8 cellular contexts compared by ENCODE assay signal in genomic region chr5:148831590-148832565, GRCh38. TPM values are rescaled to one million over a fixed set of nuclear protein-coding genes. Genes with fewer than 3 reads are reported as not detected.
DNase-seq lines count a peak whose midpoint lies in the region; ATAC-seq and TF ChIP-seq lines count a peak whose summit lies in the region.

No MANE protein-coding gene starts in this region.

- H3K27me3 ChIP-seq in MM.1S (replicated peaks; ENCODE audit: insufficient read depth, low read length) (no peaks in the 10 kb centered on the region), left ventricle myocardium inferior (ENCODE audit: low read depth) (no peaks in the 10 kb centered on the region), neuronal stem cell (ENCODE audit: control insufficient read depth in 3 of 3, insufficient read depth in 3 of 3, low read depth in 1 of 3, low read length in 3 of 3) (peaks cover 2 to 23% (median 14%) of the 10 kb centered on the region in 3 experiments)

- no CpG with 5 or more reads among the region's 8 CpGs for WGBS in neuronal stem cell (ENCODE audit: extremely low coverage in 2 of 2, insufficient read length in 2 of 2, insufficient replicate concordance in 1 of 2), 2 donors

- peaks cover 77% of the 10 kb centered on the region for H3F3A ChIP-seq in MM.1S (ENCODE audit: insufficient read depth, low read length)

- H2AK5ac ChIP-seq in neuronal stem cell (ENCODE audit: low read depth, low read length): no peak overlapping the region

- no peak overlapping the region for H3K27ac Mint-ChIP-seq in activated CD4-positive, alpha-beta T cell treated with anti-CD3 and anti-CD28 coated beads for 36 hours

- no peak overlapping the region for H3K23ac ChIP-seq in neuronal stem cell (ENCODE audit: low read depth, low read length, poor library complexity)

- no peaks in the 10 kb centered on the region for H3K9me3 ChIP-seq in MM.1S (replicated peaks; ENCODE audit: insufficient read depth, low read length)
- no peaks in the 10 kb centered on the region for H3K9me3 ChIP-seq in left ventricle myocardium inferior (replicated peaks)
- peaks cover 0 to 4% of the 10 kb centered on the region in 2 donors for H3K9me3 ChIP-seq in neuronal stem cell (replicated peaks in 1 of 2; ENCODE audit: control insufficient read depth in 2 of 2, insufficient read depth in 1 of 2, low read depth in 1 of 2, low read length in 2 of 2)

- no peak overlapping the region for H4K91ac ChIP-seq in neuronal stem cell (ENCODE audit: low read depth, low read length, poor library complexity)

- peaks cover 15% of the 10 kb centered on the region for H3K4me1 Mint-ChIP-seq in activated CD4-positive, alpha-beta T cell treated with anti-CD3 and anti-CD28 coated beads for 36 hours

- no peaks in the 10 kb centered on the region for H3K36me3 Mint-ChIP-seq in activated CD4-positive, alpha-beta T cell treated with anti-CD3 and anti-CD28 coated beads for 36 hours (ENCODE audit: low read depth)

- no peak overlapping the region for H4K8ac ChIP-seq in neuronal stem cell (ENCODE audit: low read depth, low read length)

- no peak overlapping the region for H3K4ac ChIP-seq in neuronal stem cell (ENCODE audit: low read length)

- H3K79me2 ChIP-seq in MM.1S (ENCODE audit: low read length): peaks cover 74% of the 10 kb centered on the region

- CTCF ChIA-PET in activated CD4-positive, alpha-beta T cell treated with anti-CD3 and anti-CD28 coated beads for 36 hours (lab: Charles Lee): interaction anchor here (1.4 kb wide), 1 partner anchor 11 kb away, joined by 3 read pairs; no protein-coding TSS in a partner anchor

- H3K14ac ChIP-seq in neuronal stem cell (ENCODE audit: low read length): no peak overlapping the region

- no peak overlapping the region for H2BK12ac ChIP-seq in neuronal stem cell (ENCODE audit: low read length)

- ATAC-seq in GM21717 (IDR thresholded peaks at IDR 0.05; ENCODE audit: unreplicated experiment): peak; percentile 93
- no peak for ATAC-seq in activated CD4-positive, alpha-beta T cell treated with anti-CD3 and anti-CD28 coated beads for 36 hours

- H3K27me3 Mint-ChIP-seq in activated CD4-positive, alpha-beta T cell treated with anti-CD3 and anti-CD28 coated beads for 36 hours: peaks cover 17% of the 10 kb centered on the region

- no peak overlapping the region for H3K4me3 Mint-ChIP-seq in activated CD4-positive, alpha-beta T cell treated with anti-CD3 and anti-CD28 coated beads for 36 hours

- H3K27ac ChIP-seq in MM.1S (ENCODE audit: low read length) (peak overlapping the region; percentile 95), left ventricle myocardium inferior (replicated peaks) (peak overlapping the region; percentile 96), neuronal stem cell (replicated peaks; ENCODE audit: low read length) (no peak overlapping the region)

- H2AFZ ChIP-seq in MM.1S (ENCODE audit: low read length): no peak overlapping the region
- H2AFZ ChIP-seq in neuronal stem cell (ENCODE audit: low read length): no peak overlapping the region

- no peak for TF ChIP-seq CTCF in GM10266 (IDR thresholded peaks at IDR 0.05; ENCODE audit: control insufficient read depth, insufficient read depth, low read depth, missing control alignments)
- no peak for TF ChIP-seq CTCF in MM.1S (IDR thresholded peaks at IDR 0.05; ENCODE audit: low read length)
- no peak for TF ChIP-seq CTCF in left ventricle myocardium inferior (IDR thresholded peaks at IDR 0.05; ENCODE audit: borderline replicate concordance)

- H3K36me3 ChIP-seq in MM.1S (replicated peaks; ENCODE audit: insufficient read depth, low read length): no peaks in the 10 kb centered on the region
- no peaks in the 10 kb centered on the region for H3K36me3 ChIP-seq in left ventricle myocardium inferior
- no peaks in the 10 kb centered on the region for H3K36me3 ChIP-seq in neuronal stem cell (replicated peaks in 1 of 2; ENCODE audit: control insufficient read depth in 2 of 2, insufficient read depth in 2 of 2, low read length in 2 of 2)

- POLR2A ChIA-PET in activated CD4-positive, alpha-beta T cell treated with anti-CD3 and anti-CD28 coated beads for 36 hours (lab: Charles Lee): no interaction called here

- no peaks in the 10 kb centered on the region for H3K9me3 Mint-ChIP-seq in activated CD4-positive, alpha-beta T cell treated with anti-CD3 and anti-CD28 coated beads for 36 hours (ENCODE audit: low read depth)

- H3K9ac ChIP-seq in MM.1S (ENCODE audit: low read length) (peak overlapping the region; percentile 67), neuronal stem cell (ENCODE audit: low read depth, low read length, poor library complexity) (no peak overlapping the region)

- H3K79me1 ChIP-seq in neuronal stem cell (ENCODE audit: low read depth, low read length): peaks cover 4% of the 10 kb centered on the region

- no peak overlapping the region for H2BK120ac ChIP-seq in neuronal stem cell (ENCODE audit: low read depth, low read length)

- intact Hi-C loops in left ventricle myocardium inferior (cut with micrococcal nuclease): no loop called here
- intact Hi-C loops in activated CD4-positive, alpha-beta T cell treated with anti-CD3 and anti-CD28 coated beads for 36 hours (cut with DNase I, micrococcal nuclease): no loop called here

- peak overlapping the region; percentile 92 for H3K4me2 ChIP-seq in MM.1S (ENCODE audit: low read depth, low read length)
- H3K4me2 ChIP-seq in neuronal stem cell (ENCODE audit: insufficient read depth, low read length, poor library complexity, severe bottlenecking): no peak overlapping the region

- H2BK15ac ChIP-seq in neuronal stem cell (ENCODE audit: low read length): no peak overlapping the region

- H3K4me1 ChIP-seq in MM.1S (ENCODE audit: low read length): peaks cover 44% of the 10 kb centered on the region
- peaks cover 84% of the 10 kb centered on the region for H3K4me1 ChIP-seq in left ventricle myocardium inferior
- peaks cover 0 to 1% of the 10 kb centered on the region in 2 donors for H3K4me1 ChIP-seq in neuronal stem cell (ENCODE audit: control insufficient read depth in 2 of 2, insufficient read depth in 1 of 2, low read depth in 1 of 2, low read length in 2 of 2)

- no peak overlapping the region for H3K18ac ChIP-seq in neuronal stem cell (ENCODE audit: low read length)

- peak overlapping the region; percentile 93 for H3K4me3 ChIP-seq in MM.1S (ENCODE audit: low read length)
- peak overlapping the region; percentile 76 for H3K4me3 ChIP-seq in left ventricle myocardium inferior
- no peak overlapping the region for H3K4me3 ChIP-seq in neuronal stem cell (ENCODE audit: low read length in 2 of 2)

- no peak overlapping the region for H2BK5ac ChIP-seq in neuronal stem cell (ENCODE audit: low read length)

- peak; percentile 51 for DNase-seq in GM10266 (ENCODE audit: extremely low spot score)
- peak; percentile 73 for DNase-seq in MM.1S
- no peak for DNase-seq in left ventricle myocardium inferior
- DNase-seq in neuronal stem cell (ENCODE audit: low spot score): no peak
- DNase-seq in activated CD4-positive, alpha-beta T cell treated with anti-CD3 and anti-CD28 coated beads for 36 hours: no peak
- no peak for DNase-seq in NK-92 (lab: John Stamatoyannopoulos, UW; ENCODE audit: unreplicated experiment)
- no peak for DNase-seq in NCI-H748 treated with DMSO at 0.1 percent for 48 hours (lab: John Stamatoyannopoulos, UW)

- no peaks in the 10 kb centered on the region for H3K9me2 ChIP-seq in MM.1S (replicated peaks; ENCODE audit: insufficient read depth, low read length)

- no peaks in the 10 kb centered on the region for H4K20me1 ChIP-seq in MM.1S (ENCODE audit: insufficient read depth, low read length)

RNA-seq across cellular contexts. Expression of gene ADRB2, which starts 5.5 kb away (rescaled TPM):
- total RNA-seq in left ventricle myocardium inferior: 5.1 TPM
- 0.40 TPM for polyA plus RNA-seq in neuronal stem cell (2013, experiment 1 of 2)
- polyA plus RNA-seq in neuronal stem cell (2013, experiment 2 of 2): 0.40 TPM
- total RNA-seq in activated CD4-positive, alpha-beta T cell treated with anti-CD3 and anti-CD28 coated beads for 36 hours: under 1 TPM in 1 of 2 experiments, not detected in 1; 0.09 TPM

Comparison
In these comparisons a context has a peak if more than half of its experiments do, and no peak if none do; other contexts are left out.
1. DNase-seq: peak in GM10266 (single experiment) and MM.1S (single experiment); none in left ventricle myocardium inferior (single experiment), neuronal stem cell (single experiment), activated CD4-positive, alpha-beta T cell treated with anti-CD3 and anti-CD28 coated beads for 36 hours (single experiment), NK-92 (single experiment) and NCI-H748 treated with DMSO at 0.1 percent for 48 hours (single experiment).
2. H3K4me3 ChIP-seq: peak in MM.1S (single experiment) and left ventricle myocardium inferior (single experiment); none in neuronal stem cell (0 of 2).